Comparison of ENCODE assay signal across 12 cellular contexts in genomic region chr22:38347944-38348750, GRCh38. TPM values are rescaled to one million over a fixed set of nuclear protein-coding genes. Genes with fewer than 3 reads are reported as not detected.
A peak's percentile ranks its signal among the peaks of the same experiment; 100 is the strongest.
DNase-seq lines count a peak whose midpoint lies in the region; ATAC-seq and TF ChIP-seq lines count a peak whose summit lies in the region.
"Had no signal": no experiment of that assay in that cellular context is flagged by ENCODE, and none has a peak within 500 bp of the region (broad histone marks: within the 10 kb centered on the region; RNA-seq: fewer than 3 reads in every experiment).

No MANE protein-coding gene starts in this region.

- no peak for ATAC-seq in HG03045 (IDR thresholded peaks at IDR 0.05; ENCODE audit: unreplicated experiment)

- peak; percentile 83 for DNase-seq in ELR (ENCODE audit: low read depth)
- peak; percentile 42 for DNase-seq in M059J (ENCODE audit: low read depth)
- peak; percentile 99 for DNase-seq in epithelial cell of esophagus (ENCODE audit: low read depth)
- peak; percentile 60 for DNase-seq in renal cortical epithelial cell (ENCODE audit: low read depth)
- no peak for DNase-seq in NCI-H1092 (lab: John Stamatoyannopoulos, UW)
- DNase-seq in stimulated activated CD4-positive, alpha-beta T cell treated with anti-CD3 and anti-CD28 coated beads, Interleukin-4, amount 100 ng/mL, for 4 hours, result no peak
- DNase-seq: amygdala, Kasumi-1, NCI-H774 had no signal

- H3K4me3 ChIP-seq in epithelial cell of esophagus (ENCODE audit: low read length), result no peak overlapping the region
- H3K4me3 ChIP-seq: lung, smooth muscle cell had no signal

- no peak for TF ChIP-seq CTCF in epithelial cell of esophagus (IDR thresholded peaks at IDR 0.05; ENCODE audit: insufficient read depth, low read depth, low read length, missing control alignments)

RNA-seq across cellular contexts. Expression of gene CSNK1E, which starts 30.9 kb away (rescaled TPM):
- total RNA-seq in M059J (2014; rRNA removed; shearing (Covaris generic)), result 67.0 and 99.4 TPM in 2 replicates
- 86.7 and 118 TPM in 2 replicates for total RNA-seq in renal cortical epithelial cell

Comparison
In these comparisons a context has a peak if more than half of its experiments do, and no peak if none do; other contexts are left out.
1. DNase-seq: peak in ELR (single experiment), M059J (single experiment), epithelial cell of esophagus (single experiment) and renal cortical epithelial cell (single experiment); none in NCI-H1092 (single experiment) and stimulated activated CD4-positive, alpha-beta T cell treated with anti-CD3 and anti-CD28 coated beads, Interleukin-4, amount 100 ng/mL, for 4 hours (0 of 2).